In the genomic region with DNA sequence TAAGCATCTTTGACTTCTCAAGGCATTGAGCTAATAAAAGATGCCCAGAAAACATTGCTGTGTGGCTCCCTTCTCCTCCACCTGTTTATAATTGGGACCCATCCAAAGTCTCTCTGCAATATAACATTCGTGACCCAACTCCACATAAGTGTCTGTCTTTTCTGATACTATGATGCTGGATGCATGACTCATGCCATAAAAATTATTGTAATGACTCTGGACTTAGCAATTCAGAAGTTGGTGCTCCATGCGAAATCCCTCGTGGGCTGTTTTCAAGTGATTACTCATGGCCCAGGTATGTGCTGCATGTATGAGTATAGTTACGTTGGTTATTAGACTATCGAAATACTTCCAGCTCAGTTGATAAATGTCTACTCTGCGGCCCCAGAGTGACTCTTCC, we compare ENCODE assay signal across 10 cellular contexts. TPM values are rescaled to one million over a fixed set of nuclear protein-coding genes. Genes with fewer than 3 reads are reported as not detected.
DNase-seq lines count a peak whose midpoint lies in the region; ATAC-seq and TF ChIP-seq lines count a peak whose summit lies in the region.
"Had no signal": no experiment of that assay in that cellular context is flagged by ENCODE, and none has a peak within 500 bp of the region (broad histone marks: within the 10 kb centered on the region; RNA-seq: fewer than 3 reads in every experiment).

No MANE protein-coding gene starts in this region.

- H3K27ac ChIP-seq in HEK293 (ENCODE audit: extremely low read depth, low read depth, low read length): no peak overlapping the region

- POLR2A ChIA-PET in HEK293 (lab: Yijun Ruan, JAX): interaction anchor here (0.6 to 1.7 kb wide), 3 partner anchors 11 to 210 kb away, joined by 3 to 7 read pairs (median 4); a partner anchor contains a TSS

- no peaks in the 10 kb centered on the region for H3K4me1 Mint-ChIP-seq in natural killer cell

- no peaks in the 10 kb centered on the region for H3K9me3 ChIP-seq in HEK293 (ENCODE audit: control insufficient read depth, insufficient read depth, low read depth, low read length)

- no peaks in the 10 kb centered on the region for H3K36me3 ChIP-seq in HEK293 (ENCODE audit: control insufficient read depth in 2 of 2, insufficient read depth in 1 of 2, low read length in 2 of 2)

- peaks cover 38 to 69% of the 10 kb centered on the region in 2 donors for H3K27me3 Mint-ChIP-seq in natural killer cell (ENCODE audit: low read depth in 2 of 2)

- ATAC-seq in natural killer cell: no peak
- ATAC-seq: natural killer cell treated with Interleukin-12 subunit alpha and Interleukin-12 subunit beta and Interleukin-15 and Interleukin-18, amount 100 ng/mL, for 72 hours had no signal

- intact Hi-C loops in natural killer cell (cut with micrococcal nuclease): loop anchor here (5.0 kb wide), 1 partner anchor 477 kb away; no protein-coding TSS in a partner anchor

- no peak for TF ChIP-seq CTCF in HEK293 (tag by site-specific recombination; IDR thresholded peaks at IDR 0.05)
- no peak for TF ChIP-seq CTCF in foreskin fibroblast (IDR thresholded peaks at IDR 0.05; ENCODE audit: low read depth, low read length)
- no peak for TF ChIP-seq CTCF in natural killer cell (IDR thresholded peaks at IDR 0.05)

- CTCF ChIA-PET in HEK293 (lab: Yijun Ruan, JAX): interaction anchor here (0.7 to 1.0 kb wide), 5 partner anchors 11 to 193 kb away, joined by 3 to 4 read pairs (median 3); a partner anchor contains a TSS

- H3K4me3 ChIP-seq in HEK293 (ENCODE audit: low read depth, low read length): no peak overlapping the region
- no peak overlapping the region for H3K4me3 ChIP-seq in foreskin fibroblast (ENCODE audit: low read depth in 1 of 2, low read length in 2 of 2)

- no peak overlapping the region for H3K27ac Mint-ChIP-seq in natural killer cell
- H3K27ac Mint-ChIP-seq: natural killer cell treated with Interleukin-12 subunit alpha and Interleukin-12 subunit beta and Interleukin-15 and Interleukin-18, amount 100 ng/mL, for 72 hours had no signal

- H3K4me1 ChIP-seq in HEK293 (ENCODE audit: control insufficient read depth, insufficient read depth, low read length): no peaks in the 10 kb centered on the region

- no peak overlapping the region for H3K4me3 Mint-ChIP-seq in natural killer cell
- H3K4me3 Mint-ChIP-seq: natural killer cell treated with Interleukin-12 subunit alpha and Interleukin-12 subunit beta and Interleukin-15 and Interleukin-18, amount 100 ng/mL, for 72 hours had no signal

- DNase-seq in SW 1271 (lab: John Stamatoyannopoulos, UW): peak; percentile 95
- DNase-seq in foreskin fibroblast: peak; percentile 98 to 99
- peak; percentile 92 for DNase-seq in stromal cell of bone marrow (ENCODE audit: low read depth)
- DNase-seq in natural killer cell: no peak
- DNase-seq in GDM1 (lab: John Stamatoyannopoulos, UW): no peak
- no peak for DNase-seq in NCI-H2196 treated with DMSO at 0.1 percent for 48 hours (lab: John Stamatoyannopoulos, UW; ENCODE audit: unreplicated experiment)
- DNase-seq: activated naive CD4-positive, alpha-beta T cell treated with anti-CD3 and anti-CD28 coated beads, Interleukin-2, amount 50 U/mL, for 16 hours; glutamatergic neuron had no signal

- no peaks in the 10 kb centered on the region for H3K36me3 Mint-ChIP-seq in natural killer cell
- H3K36me3 Mint-ChIP-seq: natural killer cell treated with Interleukin-12 subunit alpha and Interleukin-12 subunit beta and Interleukin-15 and Interleukin-18, amount 100 ng/mL, for 72 hours had no signal

- no peaks in the 10 kb centered on the region for H3K9me3 Mint-ChIP-seq in natural killer cell
- H3K9me3 Mint-ChIP-seq: natural killer cell treated with Interleukin-12 subunit alpha and Interleukin-12 subunit beta and Interleukin-15 and Interleukin-18, amount 100 ng/mL, for 72 hours had no signal

TF ChIP-seq in HEK293, 187 proteins besides CTCF, POLR2A, EP300 and RAD21 (continues in another document):
- TF ChIP-seq KLF8 (tag by site-specific recombination; IDR thresholded peaks at IDR 0.05) (peak; percentile 86), ZNF426 (tag by site-specific recombination; IDR thresholded peaks at IDR 0.05) (no peak), ZNF677 (tag by site-specific recombination; IDR thresholded peaks at IDR 0.05) (no peak), ZNF292 (tag by site-specific recombination; IDR thresholded peaks at IDR 0.05; ENCODE audit: borderline replicate concordance, low read depth) (no peak), ZNF274 (IDR thresholded peaks at IDR 0.05; ENCODE audit: low read length) (no peak), ZNF274 (tag by site-specific recombination; IDR thresholded peaks at IDR 0.05; ENCODE audit: borderline replicate concordance) (no peak), ZNF629 (tag by site-specific recombination; IDR thresholded peaks at IDR 0.05) (peak; percentile 96), SP2 (tag by site-specific recombination; IDR thresholded peaks at IDR 0.05) (no peak), TCF7L2 (IDR thresholded peaks at IDR 0.05; ENCODE audit: borderline replicate concordance, low read depth, low read length) (no peak), ZNF394 (tag by site-specific recombination; IDR thresholded peaks at IDR 0.05; ENCODE audit: borderline replicate concordance) (peak; percentile 67; the same call in 1 of the 2 replicates), KLF1 (tag by site-specific recombination; IDR thresholded peaks at IDR 0.05) (no peak), ZNF335 (tag by site-specific recombination; conservative IDR thresholded peaks at IDR 0.05) (peak; percentile 20; the same call in 1 of the 2 replicates), EGR2 (tag by site-specific recombination; IDR thresholded peaks at IDR 0.05; ENCODE audit: low read depth) (no peak), MEIS1 (CRISPR knock-in tag; IDR thresholded peaks at IDR 0.05; ENCODE audit: borderline replicate concordance) (no peak), ZNF621 (tag by site-specific recombination; IDR thresholded peaks at IDR 0.05) (no peak), ZNF521 (tag by site-specific recombination; IDR thresholded peaks at IDR 0.05) (no peak), MYNN (tag by site-specific recombination; IDR thresholded peaks at IDR 0.05; ENCODE audit: borderline replicate concordance) (no peak), GLI2 (tag by site-specific recombination; IDR thresholded peaks at IDR 0.05; ENCODE audit: borderline replicate concordance, low read depth) (0 out of 2 replicates have a peak, but pooled peaks have one; percentile 35), ZNF202 (tag by site-specific recombination; IDR thresholded peaks at IDR 0.05; ENCODE audit: borderline replicate concordance) (no peak), PRDM1 (tag by site-specific recombination; IDR thresholded peaks at IDR 0.05) (no peak), RBAK (tag by site-specific recombination; IDR thresholded peaks at IDR 0.05) (no peak), ZNF785 (tag by site-specific recombination; IDR thresholded peaks at IDR 0.05) (no peak)
- TF ChIP-seq, protein P1, sequence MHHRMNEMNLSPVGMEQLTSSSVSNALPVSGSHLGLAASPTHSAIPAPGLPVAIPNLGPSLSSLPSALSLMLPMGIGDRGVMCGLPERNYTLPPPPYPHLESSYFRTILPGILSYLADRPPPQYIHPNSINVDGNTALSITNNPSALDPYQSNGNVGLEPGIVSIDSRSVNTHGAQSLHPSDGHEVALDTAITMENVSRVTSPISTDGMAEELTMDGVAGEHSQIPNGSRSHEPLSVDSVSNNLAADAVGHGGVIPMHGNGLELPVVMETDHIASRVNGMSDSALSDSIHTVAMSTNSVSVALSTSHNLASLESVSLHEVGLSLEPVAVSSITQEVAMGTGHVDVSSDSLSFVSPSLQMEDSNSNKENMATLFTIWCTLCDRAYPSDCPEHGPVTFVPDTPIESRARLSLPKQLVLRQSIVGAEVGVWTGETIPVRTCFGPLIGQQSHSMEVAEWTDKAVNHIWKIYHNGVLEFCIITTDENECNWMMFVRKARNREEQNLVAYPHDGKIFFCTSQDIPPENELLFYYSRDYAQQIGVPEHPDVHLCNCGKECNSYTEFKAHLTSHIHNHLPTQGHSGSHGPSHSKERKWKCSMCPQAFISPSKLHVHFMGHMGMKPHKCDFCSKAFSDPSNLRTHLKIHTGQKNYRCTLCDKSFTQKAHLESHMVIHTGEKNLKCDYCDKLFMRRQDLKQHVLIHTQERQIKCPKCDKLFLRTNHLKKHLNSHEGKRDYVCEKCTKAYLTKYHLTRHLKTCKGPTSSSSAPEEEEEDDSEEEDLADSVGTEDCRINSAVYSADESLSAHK (tag by site-specific recombination; IDR thresholded peaks at IDR 0.05): no peak
- TF ChIP-seq, protein P2, sequence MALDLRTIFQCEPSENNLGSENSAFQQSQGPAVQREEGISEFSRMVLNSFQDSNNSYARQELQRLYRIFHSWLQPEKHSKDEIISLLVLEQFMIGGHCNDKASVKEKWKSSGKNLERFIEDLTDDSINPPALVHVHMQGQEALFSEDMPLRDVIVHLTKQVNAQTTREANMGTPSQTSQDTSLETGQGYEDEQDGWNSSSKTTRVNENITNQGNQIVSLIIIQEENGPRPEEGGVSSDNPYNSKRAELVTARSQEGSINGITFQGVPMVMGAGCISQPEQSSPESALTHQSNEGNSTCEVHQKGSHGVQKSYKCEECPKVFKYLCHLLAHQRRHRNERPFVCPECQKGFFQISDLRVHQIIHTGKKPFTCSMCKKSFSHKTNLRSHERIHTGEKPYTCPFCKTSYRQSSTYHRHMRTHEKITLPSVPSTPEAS (tag by site-specific recombination; IDR thresholded peaks at IDR 0.05): no peak
- TF ChIP-seq, protein P3, sequence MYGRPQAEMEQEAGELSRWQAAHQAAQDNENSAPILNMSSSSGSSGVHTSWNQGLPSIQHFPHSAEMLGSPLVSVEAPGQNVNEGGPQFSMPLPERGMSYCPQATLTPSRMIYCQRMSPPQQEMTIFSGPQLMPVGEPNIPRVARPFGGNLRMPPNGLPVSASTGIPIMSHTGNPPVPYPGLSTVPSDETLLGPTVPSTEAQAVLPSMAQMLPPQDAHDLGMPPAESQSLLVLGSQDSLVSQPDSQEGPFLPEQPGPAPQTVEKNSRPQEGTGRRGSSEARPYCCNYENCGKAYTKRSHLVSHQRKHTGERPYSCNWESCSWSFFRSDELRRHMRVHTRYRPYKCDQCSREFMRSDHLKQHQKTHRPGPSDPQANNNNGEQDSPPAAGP (tag by site-specific recombination; IDR thresholded peaks at IDR 0.05): peak; percentile 71
- TF ChIP-seq, protein P4, sequence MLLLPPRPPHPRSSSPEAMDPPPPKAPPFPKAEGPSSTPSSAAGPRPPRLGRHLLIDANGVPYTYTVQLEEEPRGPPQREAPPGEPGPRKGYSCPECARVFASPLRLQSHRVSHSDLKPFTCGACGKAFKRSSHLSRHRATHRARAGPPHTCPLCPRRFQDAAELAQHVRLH (tag by site-specific recombination; IDR thresholded peaks at IDR 0.05): no peak

RNA-seq across cellular contexts. Expression of a gene that starts 11.7 kb away (rescaled TPM):
- total RNA-seq in natural killer cell: not detected

RNA-seq across cellular contexts. Expression of a gene that starts 32.7 kb away (rescaled TPM):
- total RNA-seq in natural killer cell: 10 to 100 TPM; 47.0 to 62.6 (median 51.9) TPM

Comparison
In these comparisons a context has a peak if more than half of its experiments do, and no peak if none do; other contexts are left out.
1. DNase-seq: peak in SW 1271 (2 of 2), foreskin fibroblast (2 of 2) and stromal cell of bone marrow (single experiment); none in natural killer cell (single experiment), GDM1 (single experiment) and NCI-H2196 treated with DMSO at 0.1 percent for 48 hours (single experiment).